In the genomic region with DNA sequence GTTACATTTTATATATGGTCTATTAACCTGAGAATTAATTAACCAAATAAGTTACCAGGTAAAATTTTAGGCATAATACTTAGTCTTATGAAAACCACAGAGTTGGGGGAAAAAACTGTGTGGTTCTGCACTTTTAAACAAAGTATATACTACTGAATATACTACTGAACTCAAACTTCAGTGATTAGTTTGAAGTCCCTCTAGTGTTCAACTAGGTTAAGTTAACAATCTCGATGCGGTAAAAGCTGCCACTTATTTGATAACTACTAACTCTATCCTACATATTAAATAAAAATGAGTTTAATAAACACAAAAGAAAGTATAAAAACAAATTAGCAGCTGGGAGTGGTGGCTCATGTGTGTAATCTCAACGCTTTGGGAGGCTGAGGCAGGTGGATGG, we compare ENCODE assay signal across 1 cellular context.
TF ChIP-seq lines count a peak whose summit lies in the region.

No MANE protein-coding gene starts in this region.

TF ChIP-seq in HCT116, 20 proteins besides CTCF, POLR2A, EP300 and RAD21 (continued from another document):
- TF ChIP-seq, protein P1, sequence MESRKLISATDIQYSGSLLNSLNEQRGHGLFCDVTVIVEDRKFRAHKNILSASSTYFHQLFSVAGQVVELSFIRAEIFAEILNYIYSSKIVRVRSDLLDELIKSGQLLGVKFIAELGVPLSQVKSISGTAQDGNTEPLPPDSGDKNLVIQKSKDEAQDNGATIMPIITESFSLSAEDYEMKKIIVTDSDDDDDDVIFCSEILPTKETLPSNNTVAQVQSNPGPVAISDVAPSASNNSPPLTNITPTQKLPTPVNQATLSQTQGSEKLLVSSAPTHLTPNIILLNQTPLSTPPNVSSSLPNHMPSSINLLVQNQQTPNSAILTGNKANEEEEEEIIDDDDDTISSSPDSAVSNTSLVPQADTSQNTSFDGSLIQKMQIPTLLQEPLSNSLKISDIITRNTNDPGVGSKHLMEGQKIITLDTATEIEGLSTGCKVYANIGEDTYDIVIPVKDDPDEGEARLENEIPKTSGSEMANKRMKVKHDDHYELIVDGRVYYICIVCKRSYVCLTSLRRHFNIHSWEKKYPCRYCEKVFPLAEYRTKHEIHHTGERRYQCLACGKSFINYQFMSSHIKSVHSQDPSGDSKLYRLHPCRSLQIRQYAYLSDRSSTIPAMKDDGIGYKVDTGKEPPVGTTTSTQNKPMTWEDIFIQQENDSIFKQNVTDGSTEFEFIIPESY (IDR thresholded peaks at IDR 0.05; ENCODE audit: extremely low read depth, insufficient replicate concordance, low read length) = no peak
- TF ChIP-seq SRF (IDR thresholded peaks at IDR 0.05; ENCODE audit: low read depth) = no peak
- no peak for TF ChIP-seq FOSL1 (IDR thresholded peaks at IDR 0.05; ENCODE audit: low read depth)
- no peak for TF ChIP-seq ZFX (IDR thresholded peaks at IDR 0.05)
- TF ChIP-seq YY1 (IDR thresholded peaks at IDR 0.05; ENCODE audit: extremely low read depth, insufficient replicate concordance, low read depth, low read length) = no peak
- no peak for TF ChIP-seq EGR1 (IDR thresholded peaks at IDR 0.05; ENCODE audit: low read depth)
- no peak for TF ChIP-seq POLR2AphosphoS5 (IDR thresholded peaks at IDR 0.05; ENCODE audit: low read depth, low read length)
- TF ChIP-seq, protein P2, sequence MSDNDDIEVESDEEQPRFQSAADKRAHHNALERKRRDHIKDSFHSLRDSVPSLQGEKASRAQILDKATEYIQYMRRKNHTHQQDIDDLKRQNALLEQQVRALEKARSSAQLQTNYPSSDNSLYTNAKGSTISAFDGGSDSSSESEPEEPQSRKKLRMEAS (IDR thresholded peaks at IDR 0.05) = no peak
- TF ChIP-seq TCF7L2 (IDR thresholded peaks at IDR 0.05; ENCODE audit: borderline replicate concordance, extremely low read depth, insufficient read depth, insufficient read length) = no peak
- TF ChIP-seq SP1 (IDR thresholded peaks at IDR 0.05; ENCODE audit: low read depth) = no peak
- no peak for TF ChIP-seq SIN3A (IDR thresholded peaks at IDR 0.05; ENCODE audit: low read depth)
- no peak for TF ChIP-seq EZH2phosphoT487 (IDR thresholded peaks at IDR 0.05; ENCODE audit: borderline replicate concordance)
- TF ChIP-seq EZH2 (IDR thresholded peaks at IDR 0.05) = no peak
- TF ChIP-seq JUND (IDR thresholded peaks at IDR 0.05) = no peak
- TF ChIP-seq ELF1 (IDR thresholded peaks at IDR 0.05; ENCODE audit: borderline replicate concordance, low read depth) = no peak
- TF ChIP-seq CEBPB (IDR thresholded peaks at IDR 0.05; ENCODE audit: low read depth) = no peak
TF ChIP-seq in HCT116: peak in this region for 0.
